ENCODE assay signal across 8 cellular contexts in the genomic region with DNA sequence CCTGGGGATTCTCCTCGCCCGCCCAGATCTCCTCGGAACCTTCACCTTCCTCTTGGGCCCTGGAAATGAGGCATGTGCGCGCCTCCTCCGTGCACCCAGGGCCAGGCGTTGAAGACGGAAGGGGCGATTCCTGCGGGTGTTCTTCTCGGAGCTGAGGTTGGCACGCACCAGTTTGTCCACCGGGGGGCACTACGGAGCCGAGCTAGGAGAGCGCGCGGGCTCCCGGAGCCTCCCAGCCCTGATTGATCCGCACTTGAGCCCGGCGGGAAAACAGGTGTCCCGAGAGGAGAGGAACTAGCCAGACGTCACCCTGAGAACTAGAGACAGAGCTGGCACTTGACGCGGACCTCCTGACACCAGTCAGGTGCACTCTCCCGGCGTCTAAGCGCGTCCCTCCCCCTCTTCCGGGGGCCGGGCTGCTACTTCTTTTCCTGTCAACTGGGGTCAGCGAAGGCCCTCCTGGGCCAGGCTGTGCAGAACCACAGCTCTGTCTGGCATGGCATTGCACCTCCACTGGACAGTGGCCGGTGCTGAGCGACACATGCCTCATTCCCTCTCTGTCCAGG. TPM values are rescaled to one million over a fixed set of nuclear protein-coding genes. Genes with fewer than 3 reads are reported as not detected.
A peak's percentile ranks its signal among the peaks of the same experiment; 100 is the strongest.
DNase-seq lines count a peak whose midpoint lies in the region; ATAC-seq and TF ChIP-seq lines count a peak whose summit lies in the region.

No MANE protein-coding gene starts in this region.

- H3K27ac Mint-ChIP-seq in CD4-positive, alpha-beta memory T cell = peak overlapping the region in 5 of 7 donors; percentile 22 to 64 (median 50)

- TF ChIP-seq EP300 in suprapubic skin (IDR thresholded peaks at IDR 0.05) = no peak

- DNase-seq in CD4-positive, alpha-beta memory T cell = peak; percentile 63 to 69 (median 65)
- DNase-seq in MG63 (peak; percentile 84), SHP77 (lab: John Stamatoyannopoulos, UW) (peak; percentile 96 to 97), activated gamma-delta T cell (lab: John Stamatoyannopoulos, UW) (peak; percentile 29), germinal center (ENCODE audit: low spot score) (peak; percentile 83), omental fat pad (ENCODE audit: low spot score) (peak; percentile 84), suprapubic skin (ENCODE audit: low spot score in 2 of 2) (peak; percentile 87 to 90)

- no peaks in the 10 kb centered on the region for H3K36me3 ChIP-seq in CD4-positive, alpha-beta memory T cell (ENCODE audit: insufficient read depth, low read length)
- H3K36me3 ChIP-seq in MG63 (no peaks in the 10 kb centered on the region), suprapubic skin (no peaks in the 10 kb centered on the region)

- TF ChIP-seq CTCF in omental fat pad (IDR thresholded peaks at IDR 0.05) (peak in 2 of 3 donors; percentile 47 to 60), suprapubic skin (IDR thresholded peaks at IDR 0.05) (peak; percentile 82 to 92)

- H3K4me1 Mint-ChIP-seq in CD4-positive, alpha-beta memory T cell = peaks cover 4 to 15% (median 10%) of the 10 kb centered on the region in 4 donors

- no peaks in the 10 kb centered on the region for H3K27me3 ChIP-seq in CD4-positive, alpha-beta memory T cell (ENCODE audit: insufficient read depth, low read length)
- H3K27me3 ChIP-seq in MG63 (no peaks in the 10 kb centered on the region), suprapubic skin (no peaks in the 10 kb centered on the region)

- H3K4me1 ChIP-seq in CD4-positive, alpha-beta memory T cell (ENCODE audit: insufficient read depth, low read length) = peaks cover 10% of the 10 kb centered on the region
- peaks cover 16% of the 10 kb centered on the region for H3K4me1 ChIP-seq in suprapubic skin

- no peaks in the 10 kb centered on the region for H3K9me3 ChIP-seq in CD4-positive, alpha-beta memory T cell (ENCODE audit: control insufficient read depth in 1 of 2, low read length in 2 of 2)
- H3K9me3 ChIP-seq in MG63 (no peaks in the 10 kb centered on the region), suprapubic skin (no peaks in the 10 kb centered on the region)

- TF ChIP-seq POLR2A in suprapubic skin (IDR thresholded peaks at IDR 0.05) = no peak

- ATAC-seq in GM21381 (IDR thresholded peaks at IDR 0.05; ENCODE audit: unreplicated experiment) (peak; percentile 62), omental fat pad (ENCODE audit: low FRiP score) (peak; percentile 90)

- no peaks in the 10 kb centered on the region for H3K36me3 Mint-ChIP-seq in CD4-positive, alpha-beta memory T cell

- peak overlapping the region; percentile 47 to 62 for H3K4me3 ChIP-seq in CD4-positive, alpha-beta memory T cell (ENCODE audit: low read length in 2 of 2)
- H3K4me3 ChIP-seq in MG63 (no peak overlapping the region), suprapubic skin (peak overlapping the region; percentile 41)

- POLR2A ChIA-PET in CD4-positive, alpha-beta memory T cell (lab: Charles Lee; ENCODE audit: partially characterized antibody) = interaction anchor here (1.0 kb wide), 1 partner anchor 19 kb away, joined by 4 read pairs; no protein-coding TSS in a partner anchor

- peak overlapping the region; percentile 81 to 90 (median 85) for H3K4me3 Mint-ChIP-seq in CD4-positive, alpha-beta memory T cell

- CTCF ChIA-PET in CD4-positive, alpha-beta memory T cell (lab: Charles Lee; ENCODE audit: partially characterized antibody) = interaction anchor here (0.6 to 4.3 kb wide), 19 partner anchors 11 to 1280 kb away, joined by 3 to 60 read pairs (median 5); partner anchors contain the start of gene FABP3

- no peaks in the 10 kb centered on the region for H3K9me3 Mint-ChIP-seq in CD4-positive, alpha-beta memory T cell

- 4% methylated on average over 35 of the region's 35 CpGs for WGBS in suprapubic skin

- no peak overlapping the region for H3K27ac ChIP-seq in CD4-positive, alpha-beta memory T cell (ENCODE audit: low read depth, low read length)
- H3K27ac ChIP-seq in suprapubic skin = no peak overlapping the region

- intact Hi-C loops in CD4-positive, alpha-beta memory T cell (cut with micrococcal nuclease) = loop anchor here (1.0 kb wide), 2 partner anchors 28 to 395 kb away; no protein-coding TSS in a partner anchor

- peaks cover 0 to 7% of the 10 kb centered on the region in 2 donors for H3K27me3 Mint-ChIP-seq in CD4-positive, alpha-beta memory T cell

RNA-seq across cellular contexts. Expression of gene SERINC2, which starts 18.3 kb away (rescaled TPM):
- under 1 TPM; 0.11 to 0.15 TPM for total RNA-seq in CD4-positive, alpha-beta memory T cell
- polyA plus RNA-seq in CD4-positive, alpha-beta memory T cell = under 1 TPM in 1 of 2 donors, not detected in 1; 0.18 TPM
- total RNA-seq in MG63 (2014; rRNA removed; shearing (Covaris generic); ENCODE audit: low replicate concordance) = 25.8 and 32.4 TPM in 2 replicates
- total RNA-seq in omental fat pad (10 to 100 TPM in 1 of 4 donors, 1 to 10 TPM in 3; 2.2 to 12.2 (median 5.4) TPM), suprapubic skin (10 to 100 TPM; 52.9 to 95.6 (median 68.3) TPM)

RNA-seq across cellular contexts. Expression of gene FABP3, which starts 21.8 kb away (rescaled TPM):
- total RNA-seq in CD4-positive, alpha-beta memory T cell = 1 to 10 TPM in 1 of 2 experiments, not detected in 1; 1.2 TPM
- not detected for polyA plus RNA-seq in CD4-positive, alpha-beta memory T cell
- total RNA-seq in MG63 (2014; rRNA removed; shearing (Covaris generic); ENCODE audit: low replicate concordance) = 18.5 and 72.0 TPM in 2 replicates
- total RNA-seq in omental fat pad (10 to 100 TPM in 3 of 4 donors, 1 to 10 TPM in 1; 4.9 to 15.6 (median 12.9) TPM), suprapubic skin (1 to 10 TPM; 1.5 to 5.6 (median 3.3) TPM)

Comparison
In these comparisons a context has a peak if more than half of its experiments do, and no peak if none do; other contexts are left out.
1. DNase-seq: peak in every context shown above with its lines; median percentile 96 in SHP77; 88 in suprapubic skin; 84 in MG63; 84 in omental fat pad; 83 in germinal center; 65 in CD4-positive, alpha-beta memory T cell; 29 in activated gamma-delta T cell.